Comparison of ENCODE assay signal across 1 cellular context in the genomic region with DNA sequence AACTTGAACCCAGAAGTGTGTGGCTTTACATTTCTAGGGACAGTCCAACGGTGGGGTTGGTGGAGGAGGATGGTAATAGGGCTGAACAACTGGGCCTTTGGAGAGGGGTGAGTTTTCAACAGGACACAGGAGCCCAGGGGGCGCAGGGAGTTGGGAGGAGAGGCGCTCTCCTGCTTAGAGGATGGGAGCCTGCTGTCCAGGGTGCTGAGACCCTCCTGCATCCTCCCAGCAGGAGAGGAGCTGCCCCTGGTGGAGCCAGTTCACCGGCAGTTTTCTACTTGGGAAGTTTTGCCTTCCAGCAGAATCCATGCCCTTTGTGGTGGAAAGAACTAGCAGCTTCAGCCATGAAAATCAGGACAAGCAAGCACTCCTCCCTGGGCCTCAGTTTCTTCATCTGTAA.
A peak's percentile ranks its signal among the peaks of the same experiment; 100 is the strongest.
TF ChIP-seq lines count a peak whose summit lies in the region.

No MANE protein-coding gene starts in this region.

TF ChIP-seq in GM12878, 131 proteins besides CTCF, POLR2A, EP300 and RAD21:
- no peak for TF ChIP-seq SMAD5 (IDR thresholded peaks at IDR 0.05; ENCODE audit: low read depth)
- TF ChIP-seq, protein P1, sequence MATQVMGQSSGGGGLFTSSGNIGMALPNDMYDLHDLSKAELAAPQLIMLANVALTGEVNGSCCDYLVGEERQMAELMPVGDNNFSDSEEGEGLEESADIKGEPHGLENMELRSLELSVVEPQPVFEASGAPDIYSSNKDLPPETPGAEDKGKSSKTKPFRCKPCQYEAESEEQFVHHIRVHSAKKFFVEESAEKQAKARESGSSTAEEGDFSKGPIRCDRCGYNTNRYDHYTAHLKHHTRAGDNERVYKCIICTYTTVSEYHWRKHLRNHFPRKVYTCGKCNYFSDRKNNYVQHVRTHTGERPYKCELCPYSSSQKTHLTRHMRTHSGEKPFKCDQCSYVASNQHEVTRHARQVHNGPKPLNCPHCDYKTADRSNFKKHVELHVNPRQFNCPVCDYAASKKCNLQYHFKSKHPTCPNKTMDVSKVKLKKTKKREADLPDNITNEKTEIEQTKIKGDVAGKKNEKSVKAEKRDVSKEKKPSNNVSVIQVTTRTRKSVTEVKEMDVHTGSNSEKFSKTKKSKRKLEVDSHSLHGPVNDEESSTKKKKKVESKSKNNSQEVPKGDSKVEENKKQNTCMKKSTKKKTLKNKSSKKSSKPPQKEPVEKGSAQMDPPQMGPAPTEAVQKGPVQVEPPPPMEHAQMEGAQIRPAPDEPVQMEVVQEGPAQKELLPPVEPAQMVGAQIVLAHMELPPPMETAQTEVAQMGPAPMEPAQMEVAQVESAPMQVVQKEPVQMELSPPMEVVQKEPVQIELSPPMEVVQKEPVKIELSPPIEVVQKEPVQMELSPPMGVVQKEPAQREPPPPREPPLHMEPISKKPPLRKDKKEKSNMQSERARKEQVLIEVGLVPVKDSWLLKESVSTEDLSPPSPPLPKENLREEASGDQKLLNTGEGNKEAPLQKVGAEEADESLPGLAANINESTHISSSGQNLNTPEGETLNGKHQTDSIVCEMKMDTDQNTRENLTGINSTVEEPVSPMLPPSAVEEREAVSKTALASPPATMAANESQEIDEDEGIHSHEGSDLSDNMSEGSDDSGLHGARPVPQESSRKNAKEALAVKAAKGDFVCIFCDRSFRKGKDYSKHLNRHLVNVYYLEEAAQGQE (IDR thresholded peaks at IDR 0.05; ENCODE audit: low read depth, low read length): peak; percentile 83
